ENCODE assay signal across 1 cellular context in the genomic region with DNA sequence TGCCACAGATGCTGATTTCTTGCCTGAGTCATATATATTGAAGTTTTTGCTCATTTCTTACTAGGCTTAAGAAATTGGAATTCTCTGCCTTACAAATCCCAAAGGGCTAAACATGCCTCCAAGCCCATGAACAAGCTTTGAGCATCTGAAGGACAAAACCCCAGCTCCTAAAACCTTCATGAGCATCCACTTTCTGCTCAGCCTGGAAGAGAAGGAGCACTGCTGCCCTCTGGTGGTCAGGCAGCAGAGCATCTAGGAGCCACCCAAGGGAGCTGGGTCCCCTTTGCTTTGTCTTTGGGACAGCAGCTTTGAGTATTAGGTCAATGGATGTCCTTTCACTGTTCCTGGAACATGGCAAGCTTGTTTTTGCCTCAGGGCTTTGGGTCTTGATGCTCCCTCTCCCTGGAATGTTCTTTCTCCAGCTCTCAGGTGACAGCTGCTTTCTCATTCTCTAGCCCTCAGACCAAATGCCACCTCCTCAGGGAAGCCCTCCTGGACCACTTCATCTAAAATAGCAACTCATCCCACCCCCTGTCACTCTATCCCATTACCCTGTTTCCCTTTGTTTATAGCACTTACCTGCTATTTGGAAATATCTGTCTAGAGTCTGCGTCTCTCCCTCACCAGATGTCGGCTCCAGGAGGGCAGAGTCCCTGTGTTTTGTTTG.
TF ChIP-seq lines count a peak whose summit lies in the region.

No MANE protein-coding gene starts in this region.

TF ChIP-seq in WTC11, 78 proteins besides CTCF, POLR2A, EP300 and RAD21 (continued from another document):
- TF ChIP-seq, protein P1, sequence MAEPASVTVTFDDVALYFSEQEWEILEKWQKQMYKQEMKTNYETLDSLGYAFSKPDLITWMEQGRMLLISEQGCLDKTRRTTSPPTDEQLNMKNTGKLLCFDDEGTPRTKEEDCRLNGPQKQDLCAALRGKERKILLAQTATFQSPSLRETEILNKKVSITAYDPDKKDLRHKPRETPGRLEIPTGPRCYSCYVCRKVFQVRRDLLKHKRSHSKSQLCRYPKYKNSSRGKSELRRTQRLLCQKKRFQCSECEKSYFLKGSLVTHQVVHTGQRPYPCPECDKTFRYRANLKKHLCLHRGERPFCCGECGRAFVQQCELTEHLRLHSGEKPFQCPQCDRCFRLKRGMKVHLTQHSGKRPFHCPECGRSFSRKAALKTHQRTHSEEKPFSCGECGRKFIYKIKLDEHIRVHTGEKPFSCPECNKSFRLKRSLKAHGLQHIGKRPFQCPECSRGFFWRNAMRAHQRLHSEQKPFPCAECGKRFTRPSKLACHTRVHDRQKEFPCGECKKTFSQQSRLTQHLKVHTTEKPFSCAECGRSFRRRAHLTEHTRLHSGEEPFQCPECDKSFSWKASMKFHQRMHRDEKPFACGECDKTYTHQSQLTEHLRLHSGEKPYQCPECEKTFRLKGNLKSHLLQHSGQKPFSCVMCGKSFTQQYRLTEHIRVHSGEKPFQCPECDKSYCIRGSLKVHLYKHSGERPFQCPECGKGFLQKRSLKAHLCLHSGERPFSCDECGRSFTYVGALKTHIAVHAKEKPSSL (CRISPR knock-in tag; conservative IDR thresholded peaks at IDR 0.05) = no peak
- no peak for TF ChIP-seq CBFB (CRISPR knock-in tag; IDR thresholded peaks at IDR 0.05; ENCODE audit: low read depth)
- no peak for TF ChIP-seq ZBTB21 (CRISPR knock-in tag; IDR thresholded peaks at IDR 0.05; ENCODE audit: borderline replicate concordance)
- TF ChIP-seq MYBL2 (CRISPR knock-in tag; IDR thresholded peaks at IDR 0.05) = no peak
